In genomic region chr5:31052937-31053658, GRCh38 we compare ENCODE assay signal across 1 cellular context.
TF ChIP-seq lines count a peak whose summit lies in the region.

No MANE protein-coding gene starts in this region.

TF ChIP-seq in A549, 52 proteins besides CTCF, POLR2A, EP300 and RAD21 (continued from another document):
- TF ChIP-seq FOXS1 (CRISPR knock-in tag; IDR thresholded peaks at IDR 0.05), result no peak
